ENCODE assay signal across 3 cellular contexts in the genomic region with DNA sequence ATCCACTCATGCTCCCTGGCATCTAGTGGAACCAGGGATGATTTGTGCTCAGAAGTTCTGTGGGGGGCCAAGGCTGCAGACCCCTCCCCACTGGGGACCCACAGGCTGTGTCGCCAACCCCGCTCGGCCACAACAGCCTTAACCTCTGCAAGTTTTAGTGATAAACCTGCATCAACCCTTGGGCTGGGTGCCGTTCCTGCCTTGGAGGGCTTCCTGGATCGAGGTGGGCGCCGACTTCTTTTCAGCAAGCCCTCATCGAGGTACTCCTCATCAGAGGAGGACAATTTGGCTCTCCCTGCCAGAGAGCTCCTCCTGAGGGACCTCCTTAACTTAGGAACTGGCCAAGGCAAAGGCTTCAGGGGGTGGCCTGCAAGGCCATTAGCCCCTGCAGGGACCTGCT.
TF ChIP-seq lines count a peak whose summit lies in the region.

No MANE protein-coding gene starts in this region.

TF ChIP-seq in GM23338, 12 proteins besides CTCF, POLR2A, EP300 and RAD21 (continues in another document):
- TF ChIP-seq ZNF331 (CRISPR knock-in tag; IDR thresholded peaks at IDR 0.05; ENCODE audit: low read depth) = no peak
- no peak for TF ChIP-seq POLR2AphosphoS5 (IDR thresholded peaks at IDR 0.05; ENCODE audit: low read depth)
- no peak for TF ChIP-seq REST (IDR thresholded peaks at IDR 0.05; ENCODE audit: unreplicated experiment)

TF ChIP-seq in HepG2, 621 proteins besides CTCF, POLR2A, EP300 and RAD21:
- TF ChIP-seq FOSL2 (CRISPR knock-in tag; IDR thresholded peaks at IDR 0.05) = no peak
- no peak for TF ChIP-seq NKX3-1 (CRISPR knock-in tag; IDR thresholded peaks at IDR 0.05)
- no peak for TF ChIP-seq ZMYM3 (CRISPR knock-in tag; IDR thresholded peaks at IDR 0.05)

TF ChIP-seq in neural cell, 6 proteins besides CTCF, POLR2A, EP300 and RAD21:
- no peak for TF ChIP-seq EZH2 (IDR thresholded peaks at IDR 0.05; ENCODE audit: borderline replicate concordance, insufficient read depth, low read length, poor library complexity, severe bottlenecking)
- TF ChIP-seq REST (IDR thresholded peaks at IDR 0.05; ENCODE audit: borderline replicate concordance) = no peak
- TF ChIP-seq MXI1 (conservative IDR thresholded peaks at IDR 0.05; ENCODE audit: poor library complexity, severe bottlenecking) = no peak
